ENCODE assay signal across 14 cellular contexts in genomic region chr15:90609254-90610185, GRCh38.
A peak's percentile ranks its signal among the peaks of the same experiment; 100 is the strongest.
DNase-seq lines count a peak whose midpoint lies in the region; ATAC-seq and TF ChIP-seq lines count a peak whose summit lies in the region.
"Had no signal": no experiment of that assay in that cellular context is flagged by ENCODE, and none has a peak within 500 bp of the region (broad histone marks: within the 10 kb centered on the region; RNA-seq: fewer than 3 reads in every experiment).

No MANE protein-coding gene starts in this region.

- H4K20me1 ChIP-seq in OCI-LY7 (ENCODE audit: insufficient read depth, low read length), result no peaks in the 10 kb centered on the region

- H3K36me3 Mint-ChIP-seq in naive thymus-derived CD4-positive, alpha-beta T cell, result peaks cover 20 to 52% (median 32%) of the 10 kb centered on the region in 5 donors
- peaks cover 13% of the 10 kb centered on the region for H3K36me3 Mint-ChIP-seq in activated CD4-positive, alpha-beta memory T cell treated with anti-CD3 and anti-CD28 coated beads for 36 hours

- H3K36me3 ChIP-seq in left ventricle myocardium inferior (peaks cover 41% of the 10 kb centered on the region), aorta (ENCODE audit: control insufficient read depth in 1 of 2, insufficient read depth in 2 of 2, low read length in 1 of 2) (no peaks in the 10 kb centered on the region), OCI-LY7 (ENCODE audit: insufficient read depth, low read length) (no peaks in the 10 kb centered on the region)
- peaks cover 0 to 59% (median 4%) of the 10 kb centered on the region in 3 experiments for H3K36me3 ChIP-seq in naive thymus-derived CD4-positive, alpha-beta T cell (ENCODE audit: control insufficient read depth in 2 of 3, insufficient read depth in 3 of 3, low read length in 3 of 3)
- H3K36me3 ChIP-seq: SJCRH30 had no signal

- H3K4me1 ChIP-seq in left ventricle myocardium inferior (peaks cover 49% of the 10 kb centered on the region), aorta (ENCODE audit: control insufficient read depth in 1 of 2, insufficient read depth in 2 of 2, low read length in 2 of 2) (peaks cover 0 to 10% of the 10 kb centered on the region in 2 donors), OCI-LY7 (ENCODE audit: insufficient read depth, low read length, poor library complexity, severe bottlenecking) (no peaks in the 10 kb centered on the region)
- peaks cover 0 to 3% of the 10 kb centered on the region in 2 donors for H3K4me1 ChIP-seq in naive thymus-derived CD4-positive, alpha-beta T cell (ENCODE audit: control insufficient read depth in 2 of 2, insufficient read depth in 2 of 2, low read length in 2 of 2)
- H3K4me1 ChIP-seq: SJCRH30 had no signal

- POLR2A ChIA-PET in naive thymus-derived CD4-positive, alpha-beta T cell (lab: Charles Lee), result interaction anchor here (0.7 to 1.3 kb wide), 2 partner anchors 11 to 514 kb away, joined by 3 to 6 read pairs; no protein-coding TSS in a partner anchor
- POLR2A ChIA-PET in OCI-LY7 (lab: Charles Lee), result interaction anchor here (1.1 to 1.4 kb wide), 2 partner anchors 11 to 14 kb away, joined by 3 to 5 read pairs; no protein-coding TSS in a partner anchor
- POLR2A ChIA-PET in activated CD4-positive, alpha-beta memory T cell treated with anti-CD3 and anti-CD28 coated beads for 36 hours (lab: Charles Lee), result no interaction called here

- H2AFZ ChIP-seq in OCI-LY7 (ENCODE audit: low read length), result no peak overlapping the region

- H3K9me2 ChIP-seq in OCI-LY7 (ENCODE audit: insufficient read depth, low read length), result no peaks in the 10 kb centered on the region

- H3K4me3 ChIP-seq in left ventricle myocardium inferior (no peak overlapping the region), dorsolateral prefrontal cortex (peak overlapping the region in 1 of 59 donors; percentile 7), aorta (ENCODE audit: low read length in 2 of 2) (no peak overlapping the region), OCI-LY7 (ENCODE audit: low read depth, low read length, poor library complexity, severe bottlenecking) (no peak overlapping the region)
- no peak overlapping the region for H3K4me3 ChIP-seq in naive thymus-derived CD4-positive, alpha-beta T cell (ENCODE audit: low read length)
- H3K4me3 ChIP-seq: SJCRH30 had no signal

- intact Hi-C loops in left ventricle myocardium inferior (cut with micrococcal nuclease) (no loop called here), Right ventricle myocardium superior (cut with DNase I) (loop anchor here (10.0 kb wide), 1 partner anchor 295 kb away; no protein-coding TSS in a partner anchor), dorsolateral prefrontal cortex (cut with DNase I) (loop anchor here (10.0 kb wide), 2 partner anchors 275 to 285 kb away; no protein-coding TSS in a partner anchor), aorta (cut with DNase I) (loop anchor here (5.0 to 10.0 kb wide), 2 partner anchors 52 to 75 kb away; no protein-coding TSS in a partner anchor), OCI-LY7 (cut with micrococcal nuclease; ENCODE audit: unreplicated experiment) (no loop called here)
- intact Hi-C loops in naive thymus-derived CD4-positive, alpha-beta T cell (cut with micrococcal nuclease), result no loop called here
- intact Hi-C loops in activated CD4-positive, alpha-beta memory T cell treated with anti-CD3 and anti-CD28 coated beads for 36 hours (cut with micrococcal nuclease), result no loop called here

- peak overlapping the region; percentile 72 for H3K27ac ChIP-seq in left ventricle myocardium inferior (replicated peaks)
- peak overlapping the region in 47 of 59 donors; percentile 2 to 75 (median 48) for H3K27ac ChIP-seq in dorsolateral prefrontal cortex
- no peak overlapping the region for H3K27ac ChIP-seq in naive thymus-derived CD4-positive, alpha-beta T cell (ENCODE audit: low read depth, low read length)
- peak overlapping the region; percentile 67 to 69 for H3K27ac ChIP-seq in aorta (ENCODE audit: low read depth in 1 of 2, low read length in 2 of 2)
- no peak overlapping the region for H3K27ac ChIP-seq in OCI-LY7 (ENCODE audit: low read depth, low read length, poor library complexity, severe bottlenecking)
- H3K27ac ChIP-seq: SJCRH30 had no signal

- no peaks in the 10 kb centered on the region for H3K27me3 Mint-ChIP-seq in naive thymus-derived CD4-positive, alpha-beta T cell
- no peaks in the 10 kb centered on the region for H3K27me3 Mint-ChIP-seq in activated CD4-positive, alpha-beta memory T cell treated with anti-CD3 and anti-CD28 coated beads for 36 hours
- H3K27me3 Mint-ChIP-seq: stimulated activated naive CD8-positive, alpha-beta T cell treated with anti-CD3 and anti-CD28 coated beads, Interleukin-15, Interleukin-2, amounts not matched to agents 100 ng/mL and 50 ng/mL, for 24 hours had no signal

- no peak overlapping the region for H3K4me2 ChIP-seq in OCI-LY7 (ENCODE audit: low read length)

- no peaks in the 10 kb centered on the region for H3K79me2 ChIP-seq in OCI-LY7 (ENCODE audit: insufficient read depth, low read depth, low read length)

- BruUV-seq in OCI-LY7 (replicated peaks; lab: Mats Ljungman, UMichigan), result no TSS peak

- WGBS in aorta, 2 donors, result 8 to 9% methylated on average over 5 of the region's 5 CpGs

- H3K27me3 ChIP-seq in left ventricle myocardium inferior (ENCODE audit: low read depth) (no peaks in the 10 kb centered on the region), dorsolateral prefrontal cortex (no peaks in the 10 kb centered on the region), aorta (ENCODE audit: control insufficient read depth in 1 of 2, insufficient read depth in 2 of 2, low read length in 1 of 2) (no peaks in the 10 kb centered on the region)
- no peaks in the 10 kb centered on the region for H3K27me3 ChIP-seq in naive thymus-derived CD4-positive, alpha-beta T cell (ENCODE audit: control insufficient read depth in 2 of 2, insufficient read depth in 2 of 2, low read length in 2 of 2)
- H3K27me3 ChIP-seq: SJCRH30 had no signal

- H3K9me3 ChIP-seq in left ventricle myocardium inferior (replicated peaks), result no peaks in the 10 kb centered on the region
- H3K9me3 ChIP-seq in naive thymus-derived CD4-positive, alpha-beta T cell (ENCODE audit: control insufficient read depth in 2 of 3, low read length in 3 of 3), result no peaks in the 10 kb centered on the region
- no peaks in the 10 kb centered on the region for H3K9me3 ChIP-seq in aorta (ENCODE audit: control insufficient read depth, low read length)
- H3K9me3 ChIP-seq in OCI-LY7 (ENCODE audit: low read length), result no peaks in the 10 kb centered on the region
- H3K9me3 ChIP-seq: SJCRH30 had no signal

- H3K4me1 Mint-ChIP-seq in naive thymus-derived CD4-positive, alpha-beta T cell, result peaks cover 19 to 60% (median 47%) of the 10 kb centered on the region in 7 donors
- peaks cover 14% of the 10 kb centered on the region for H3K4me1 Mint-ChIP-seq in activated CD4-positive, alpha-beta memory T cell treated with anti-CD3 and anti-CD28 coated beads for 36 hours (ENCODE audit: low read depth)

- CTCF ChIA-PET in naive thymus-derived CD4-positive, alpha-beta T cell (lab: Charles Lee), result interaction anchor here (0.9 to 2.0 kb wide), 2 partner anchors 48 to 290 kb away, joined by 3 to 4 read pairs; no protein-coding TSS in a partner anchor
- CTCF ChIA-PET in OCI-LY7 (lab: Charles Lee; ENCODE audit: unreplicated experiment), result no interaction called here
- CTCF ChIA-PET in activated CD4-positive, alpha-beta memory T cell treated with anti-CD3 and anti-CD28 coated beads for 36 hours (lab: Charles Lee), result no interaction called here

- H3K4me3 Mint-ChIP-seq in naive thymus-derived CD4-positive, alpha-beta T cell, result no peak overlapping the region
- no peak overlapping the region for H3K4me3 Mint-ChIP-seq in activated CD4-positive, alpha-beta memory T cell treated with anti-CD3 and anti-CD28 coated beads for 36 hours
- H3K4me3 Mint-ChIP-seq: stimulated activated naive CD8-positive, alpha-beta T cell treated with anti-CD3 and anti-CD28 coated beads, Interleukin-15, Interleukin-2, amounts not matched to agents 100 ng/mL and 50 ng/mL, for 24 hours had no signal

- peaks cover 0 to 1% (median 0%) of the 10 kb centered on the region in 11 donors for H3K9me3 Mint-ChIP-seq in naive thymus-derived CD4-positive, alpha-beta T cell
- H3K9me3 Mint-ChIP-seq in activated CD4-positive, alpha-beta memory T cell treated with anti-CD3 and anti-CD28 coated beads for 36 hours, result no peaks in the 10 kb centered on the region
- H3K9me3 Mint-ChIP-seq: stimulated activated naive CD8-positive, alpha-beta T cell treated with anti-CD3 and anti-CD28 coated beads, Interleukin-15, Interleukin-2, amounts not matched to agents 100 ng/mL and 50 ng/mL, for 24 hours had no signal

- no peak for DNase-seq in left ventricle myocardium inferior
- DNase-seq in Right ventricle myocardium superior, result no peak
- DNase-seq in dorsolateral prefrontal cortex, result no peak
- no peak for DNase-seq in naive thymus-derived CD4-positive, alpha-beta T cell
- no peak for DNase-seq in aorta
- no peak for DNase-seq in mucosa of gallbladder (ENCODE audit: low spot score)
- DNase-seq in OCI-LY7 (ENCODE audit: low spot score), result no peak
- no peak for DNase-seq in activated CD4-positive, alpha-beta memory T cell treated with anti-CD3 and anti-CD28 coated beads for 36 hours
- DNase-seq: activated CD4-positive, alpha-beta T cell treated with anti-CD3 and anti-CD28 coated beads, Interleukin-2, amount 50 U/mL, for 1 hour; effector memory CD4-positive, alpha-beta T cell; SJCRH30; stimulated activated CD4-positive, alpha-beta T cell treated with anti-CD3 and anti-CD28 coated beads, Interleukin-1b, Interleukin-23, amount 100 ng/mL, for 48 hours had no signal

- ATAC-seq in Right ventricle myocardium superior (ENCODE audit: poor library complexity) (no peak), aorta (ENCODE audit: low FRiP score) (no peak)
- no peak for ATAC-seq in naive thymus-derived CD4-positive, alpha-beta T cell
- ATAC-seq: HepG2 had no signal

- no peak for TF ChIP-seq CTCF in left ventricle myocardium inferior (IDR thresholded peaks at IDR 0.05; ENCODE audit: borderline replicate concordance)
- no peak for TF ChIP-seq CTCF in dorsolateral prefrontal cortex (IDR thresholded peaks at IDR 0.05 in 54 of 56, conservative IDR thresholded peaks at IDR 0.05 in 2 of 56; ENCODE audit: low read depth in 1 of 56, partially characterized antibody in 56 of 56)
- TF ChIP-seq CTCF in OCI-LY7 (conservative IDR thresholded peaks at IDR 0.05; ENCODE audit: low read length), result no peak

- peak overlapping the region in 8 of 9 donors; percentile 8 to 92 (median 64) for H3K27ac Mint-ChIP-seq in naive thymus-derived CD4-positive, alpha-beta T cell
- H3K27ac Mint-ChIP-seq in activated CD4-positive, alpha-beta memory T cell treated with anti-CD3 and anti-CD28 coated beads for 36 hours, result no peak overlapping the region
- H3K27ac Mint-ChIP-seq: stimulated activated naive CD8-positive, alpha-beta T cell treated with anti-CD3 and anti-CD28 coated beads, Interleukin-15, Interleukin-2, amounts not matched to agents 100 ng/mL and 50 ng/mL, for 24 hours had no signal

Comparison
In these comparisons a context has a peak if more than half of its experiments do, and no peak if none do; other contexts are left out.
1. intact Hi-C loops: an anchor here in Right ventricle myocardium superior (10.0 kb wide), dorsolateral prefrontal cortex (10.0 kb wide) and aorta (5.0 to 10.0 kb wide); none called in left ventricle myocardium inferior, naive thymus-derived CD4-positive, alpha-beta T cell, OCI-LY7 and activated CD4-positive, alpha-beta memory T cell treated with anti-CD3 and anti-CD28 coated beads for 36 hours.
2. H3K27ac ChIP-seq: peak in left ventricle myocardium inferior (single experiment), dorsolateral prefrontal cortex (47 of 59) and aorta (2 of 2); none in naive thymus-derived CD4-positive, alpha-beta T cell (single experiment) and OCI-LY7 (single experiment).